1 cellular context compared by ENCODE assay signal in the genomic region with DNA sequence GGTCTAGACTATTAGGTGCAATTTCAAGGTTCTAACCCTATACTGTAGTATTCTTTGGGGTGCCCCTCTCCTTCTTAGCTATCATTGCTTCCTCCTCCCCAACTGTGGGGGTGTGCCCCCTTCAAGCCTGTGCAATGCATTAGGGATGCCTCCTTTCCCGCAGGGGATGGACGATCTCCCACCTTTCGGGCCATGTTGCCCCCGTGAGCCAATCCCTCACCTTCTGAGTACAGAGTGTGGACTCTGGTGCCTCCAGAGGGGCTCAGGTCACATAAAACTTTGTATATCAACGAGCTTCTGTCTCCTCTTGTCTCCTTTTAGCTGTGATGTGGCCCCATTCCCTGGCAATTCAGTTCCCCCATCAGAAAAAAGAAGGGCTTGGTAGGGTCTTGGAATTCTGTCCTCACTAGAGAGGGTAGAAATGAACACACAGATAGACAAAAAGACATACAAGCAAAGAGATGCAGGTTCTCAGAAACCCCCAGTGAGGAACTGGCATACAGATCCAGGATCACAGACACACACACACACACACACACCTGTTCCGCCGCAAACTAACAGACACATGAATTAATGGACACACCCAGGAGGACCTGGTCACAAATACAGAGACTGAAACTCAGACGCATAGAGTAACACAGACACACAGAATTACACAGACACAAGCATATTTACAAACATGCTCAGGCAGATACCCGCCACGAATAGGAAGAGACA.
TF ChIP-seq lines count a peak whose summit lies in the region.

No MANE protein-coding gene starts in this region.

TF ChIP-seq in IMR-90, 13 proteins besides CTCF, POLR2A, EP300 and RAD21:
- TF ChIP-seq RFX5 (IDR thresholded peaks at IDR 0.05; ENCODE audit: low read depth, low read length): no peak
- TF ChIP-seq SMC3 (IDR thresholded peaks at IDR 0.05; ENCODE audit: low read depth, low read length): no peak
- no peak for TF ChIP-seq BHLHE40 (IDR thresholded peaks at IDR 0.05; ENCODE audit: low read depth, low read length)
- 0 out of 2 replicates have a peak, but pooled peaks have one; percentile 8 for TF ChIP-seq CHD1 (IDR thresholded peaks at IDR 0.05; ENCODE audit: low read depth, low read length)
- TF ChIP-seq CEBPB (IDR thresholded peaks at IDR 0.05; ENCODE audit: low read depth, low read length): no peak
